8 cellular contexts compared by ENCODE assay signal in the genomic region with DNA sequence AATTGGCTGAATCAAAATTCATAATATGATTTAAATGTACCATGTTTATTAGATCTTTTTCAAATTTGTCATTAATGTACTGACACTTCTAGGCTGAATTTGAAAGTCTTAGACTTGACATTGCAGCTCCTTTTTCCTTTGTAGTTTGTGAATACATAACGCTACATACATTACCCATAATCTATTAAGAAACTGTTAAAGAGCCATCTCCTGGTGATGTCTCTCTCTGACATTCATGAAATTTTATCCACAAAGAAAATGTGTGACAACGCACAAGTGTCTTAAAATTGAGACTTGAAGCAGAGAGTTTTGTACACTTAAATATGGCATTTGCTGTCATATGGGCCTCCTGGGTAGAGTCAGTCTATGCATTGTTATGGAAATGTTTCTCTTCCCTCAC.
"Had no signal": no experiment of that assay in that cellular context is flagged by ENCODE, and none has a peak within 500 bp of the region (broad histone marks: within the 10 kb centered on the region; RNA-seq: fewer than 3 reads in every experiment).

No MANE protein-coding gene starts in this region.

- H3K4me3 ChIP-seq: GM23248, GM23338, HAP-1 had no signal

- H3K4me2 ChIP-seq: GM23338 had no signal

- H2AFZ ChIP-seq: GM23248, GM23338 had no signal

- H3K36me3 ChIP-seq: HAP-1 had no signal

- H3K9ac ChIP-seq: GM23248 had no signal

- DNase-seq: GM23248, GOT3, H7, H9, HCEC 1CT, HFFc6 had no signal

- H3K27ac ChIP-seq: GM23248 had no signal
